Comparison of ENCODE assay signal across 17 cellular contexts in the genomic region with DNA sequence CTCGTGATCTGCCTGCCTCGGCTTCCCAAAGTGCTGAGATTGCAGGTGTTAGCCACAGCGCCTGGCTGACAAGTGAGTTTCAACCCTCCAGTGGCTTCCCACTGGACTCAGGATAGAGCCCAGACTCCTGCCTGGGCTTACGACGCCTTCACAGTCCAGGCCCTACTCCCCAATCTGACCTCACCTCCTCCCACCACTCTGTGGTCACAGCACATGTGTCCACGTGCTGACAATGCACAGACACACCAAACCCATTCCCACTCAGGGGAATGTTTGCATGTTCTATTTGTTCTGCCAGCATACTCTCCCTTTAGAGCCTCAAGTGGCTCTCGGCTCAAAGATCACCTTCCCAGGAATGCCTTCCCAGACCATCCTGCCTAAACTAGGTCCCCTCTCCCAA.
"Had no signal": no experiment of that assay in that cellular context is flagged by ENCODE, and none has a peak within 500 bp of the region (broad histone marks: within the 10 kb centered on the region; RNA-seq: fewer than 3 reads in every experiment).

No MANE protein-coding gene starts in this region.

- H3K36me3 Mint-ChIP-seq: natural killer cell had no signal

- H3K9me3 ChIP-seq: body of pancreas had no signal

- H3K9me3 Mint-ChIP-seq: activated CD4-positive, alpha-beta T cell treated with anti-CD3 and anti-CD28 coated beads, Interleukin-2, amount 10 ng/mL, durations not matched to agents 7 days and 5 days; activated T-helper 2 cell treated with anti-CD3 and anti-CD28 coated beads, Interferon-gamma antibody, Interleukin-2, Interleukin-4, amounts not matched to agents 10 μg/mL and 5 μg/mL and 100 μg/mL, durations not matched to agents 14 hours and 24 hours and 36 hours; central memory CD8-positive, alpha-beta T cell; endodermal cell; natural killer cell; stimulated activated naive CD8-positive, alpha-beta T cell treated with anti-CD3 and anti-CD28 coated beads, Interleukin-15, Interleukin-2, amounts not matched to agents 100 ng/mL and 50 ng/mL, for 24 hours; T-cell had no signal

- H3K4me1 Mint-ChIP-seq: endodermal cell, natural killer cell had no signal

- H3K27ac ChIP-seq: body of pancreas, WERI-Rb-1 had no signal

- H3K27me3 ChIP-seq: body of pancreas had no signal

- H3K4me3 ChIP-seq: body of pancreas had no signal

- H3K27me3 Mint-ChIP-seq: activated CD4-positive, alpha-beta T cell treated with anti-CD3 and anti-CD28 coated beads, Interleukin-2, amount 10 ng/mL, durations not matched to agents 7 days and 5 days; central memory CD8-positive, alpha-beta T cell; stimulated activated naive CD8-positive, alpha-beta T cell treated with anti-CD3 and anti-CD28 coated beads, Interleukin-15, Interleukin-2, amounts not matched to agents 100 ng/mL and 50 ng/mL, for 24 hours; T-cell had no signal

- ATAC-seq: body of pancreas, natural killer cell, T-cell had no signal

- H3K4me3 Mint-ChIP-seq: activated CD4-positive, alpha-beta T cell treated with anti-CD3 and anti-CD28 coated beads, Interleukin-2, amount 10 ng/mL, durations not matched to agents 7 days and 5 days; central memory CD8-positive, alpha-beta T cell; endodermal cell; natural killer cell; stimulated activated naive CD8-positive, alpha-beta T cell treated with anti-CD3 and anti-CD28 coated beads, Interleukin-15, Interleukin-2, amounts not matched to agents 100 ng/mL and 50 ng/mL, for 24 hours; T-cell had no signal

- H3K27ac Mint-ChIP-seq: activated CD4-positive, alpha-beta T cell treated with anti-CD3 and anti-CD28 coated beads, Interleukin-2, amount 10 ng/mL, durations not matched to agents 7 days and 5 days; activated T-helper 2 cell treated with anti-CD3 and anti-CD28 coated beads, Interferon-gamma antibody, Interleukin-2, Interleukin-4, amounts not matched to agents 10 μg/mL and 5 μg/mL and 100 μg/mL, durations not matched to agents 14 hours and 24 hours and 36 hours; endodermal cell; natural killer cell; stimulated activated naive CD8-positive, alpha-beta T cell treated with anti-CD3 and anti-CD28 coated beads, Interleukin-15, Interleukin-2, amounts not matched to agents 100 ng/mL and 50 ng/mL, for 24 hours had no signal

- DNase-seq: activated CD4-positive, alpha-beta T cell treated with anti-CD3 and anti-CD28 coated beads, Interleukin-2, amount 10 ng/mL, durations not matched to agents 7 days and 5 days; activated naive CD4-positive, alpha-beta T cell treated with anti-CD3 and anti-CD28 coated beads, Interleukin-2, amount 50 U/mL, for 16 hours; activated T-cell treated with anti-CD3 and anti-CD28 coated beads for 4 hours; amniotic stem cell; body of pancreas; dermis blood vessel endothelial cell; endodermal cell; erythroblast; hypothalamus; natural killer cell; stimulated activated CD4-positive, alpha-beta T cell treated with anti-CD3 and anti-CD28 coated beads, Interleukin-2, amount 100 ng/mL, for 48 hours; stimulated activated CD8-positive, alpha-beta memory T cell treated with anti-CD3 and anti-CD28 coated beads, Interleukin-4, amount 100 ng/mL, for 48 hours; T-cell; WERI-Rb-1 had no signal
